Comparison of ENCODE assay signal across 23 cellular contexts in the genomic region with DNA sequence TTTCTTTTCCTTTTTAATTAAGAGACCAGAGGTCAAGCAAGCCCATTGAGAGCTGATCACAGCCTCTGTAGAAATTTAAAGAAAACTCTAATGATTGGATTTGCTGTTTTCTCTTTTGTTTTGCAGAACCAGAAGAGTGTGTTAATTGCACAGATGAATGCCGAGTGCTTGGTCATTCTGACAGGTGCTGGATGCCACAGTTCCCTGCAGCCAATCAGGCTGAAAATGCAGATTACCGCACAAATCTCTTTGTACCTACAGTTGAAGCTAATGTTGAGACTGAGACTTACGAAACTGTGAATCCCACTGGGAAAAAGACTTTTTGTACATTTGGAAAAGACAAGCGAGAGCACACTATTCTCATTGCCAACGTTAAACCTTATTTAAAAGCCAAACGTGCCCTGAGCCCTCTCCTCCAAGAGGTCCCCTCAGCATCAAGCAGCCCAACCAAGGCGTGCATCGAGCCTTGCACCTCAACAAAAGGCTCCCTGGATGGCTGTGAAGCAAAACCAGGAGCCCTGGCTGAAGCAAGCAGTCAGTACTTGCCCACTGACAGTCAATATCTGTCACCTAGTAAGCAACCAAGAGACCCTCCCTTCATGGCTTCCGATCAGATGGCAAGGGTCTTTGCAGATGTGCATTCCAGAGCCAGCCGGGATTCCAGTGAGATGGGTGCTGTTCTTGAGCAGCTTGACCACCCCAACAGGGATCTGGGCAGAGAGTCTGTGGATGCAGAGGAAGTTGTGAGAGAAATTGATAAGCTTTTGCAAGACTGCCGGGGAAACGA.
"Had no signal": no experiment of that assay in that cellular context is flagged by ENCODE, and none has a peak within 500 bp of the region (broad histone marks: within the 10 kb centered on the region; RNA-seq: fewer than 3 reads in every experiment).

No MANE protein-coding gene starts in this region.

- H3K4me3 ChIP-seq: coronary artery, gastroesophageal sphincter, lung, ovary, prostate gland, right atrium auricular region, spleen, upper lobe of left lung had no signal

- DNase-seq: activated CD4-positive, alpha-beta memory T cell treated with anti-CD3 and anti-CD28 coated beads for 36 hours; activated CD4-positive, alpha-beta T cell treated with anti-CD3 and anti-CD28 coated beads for 4 hours; activated CD4-positive, CD25-positive, alpha-beta regulatory T cell; activated effector memory CD4-positive, alpha-beta T cell treated with Interleukin-2 at 50 U/mL for 16 hours; activated naive CD4-positive, alpha-beta T cell treated with anti-CD3 and anti-CD28 coated beads, Interleukin-2, amount 10 ng/mL, durations not matched to agents 7 days and 5 days; activated T-cell treated with anti-CD3 and anti-CD28 coated beads, Interleukin-2, amount 50 U/mL, for 48 hours; amygdala; head of caudate nucleus; kidney; naive thymus-derived CD8-positive, alpha-beta T cell; ovary; spleen; stimulated activated CD4-positive, alpha-beta T cell treated with anti-CD3 and anti-CD28 coated beads, Interleukin-4, amount 100 ng/mL, for 1 hour; stimulated activated naive CD4-positive, alpha-beta T cell treated with Interleukin-2 at 50 U/mL for 16 hours; upper lobe of left lung had no signal

- ATAC-seq: gastroesophageal sphincter; left lobe of liver; naive thymus-derived CD8-positive, alpha-beta T cell had no signal

- H3K36me3 ChIP-seq: neutrophil, ovary, prostate gland, right atrium auricular region had no signal

- H3K27ac ChIP-seq: coronary artery, epithelial cell of prostate, gastroesophageal sphincter, neutrophil, ovary, prostate gland, right atrium auricular region, spleen, upper lobe of left lung had no signal

- H3K9me3 ChIP-seq: gastroesophageal sphincter, neutrophil, ovary, prostate gland, right atrium auricular region, upper lobe of left lung had no signal

- H3K27me3 ChIP-seq: gastroesophageal sphincter, neutrophil, ovary, right atrium auricular region, spleen, upper lobe of left lung had no signal

- H3K4me1 ChIP-seq: gastroesophageal sphincter, prostate gland, right atrium auricular region, spleen, upper lobe of left lung had no signal
